8 cellular contexts compared by ENCODE assay signal in the genomic region with DNA sequence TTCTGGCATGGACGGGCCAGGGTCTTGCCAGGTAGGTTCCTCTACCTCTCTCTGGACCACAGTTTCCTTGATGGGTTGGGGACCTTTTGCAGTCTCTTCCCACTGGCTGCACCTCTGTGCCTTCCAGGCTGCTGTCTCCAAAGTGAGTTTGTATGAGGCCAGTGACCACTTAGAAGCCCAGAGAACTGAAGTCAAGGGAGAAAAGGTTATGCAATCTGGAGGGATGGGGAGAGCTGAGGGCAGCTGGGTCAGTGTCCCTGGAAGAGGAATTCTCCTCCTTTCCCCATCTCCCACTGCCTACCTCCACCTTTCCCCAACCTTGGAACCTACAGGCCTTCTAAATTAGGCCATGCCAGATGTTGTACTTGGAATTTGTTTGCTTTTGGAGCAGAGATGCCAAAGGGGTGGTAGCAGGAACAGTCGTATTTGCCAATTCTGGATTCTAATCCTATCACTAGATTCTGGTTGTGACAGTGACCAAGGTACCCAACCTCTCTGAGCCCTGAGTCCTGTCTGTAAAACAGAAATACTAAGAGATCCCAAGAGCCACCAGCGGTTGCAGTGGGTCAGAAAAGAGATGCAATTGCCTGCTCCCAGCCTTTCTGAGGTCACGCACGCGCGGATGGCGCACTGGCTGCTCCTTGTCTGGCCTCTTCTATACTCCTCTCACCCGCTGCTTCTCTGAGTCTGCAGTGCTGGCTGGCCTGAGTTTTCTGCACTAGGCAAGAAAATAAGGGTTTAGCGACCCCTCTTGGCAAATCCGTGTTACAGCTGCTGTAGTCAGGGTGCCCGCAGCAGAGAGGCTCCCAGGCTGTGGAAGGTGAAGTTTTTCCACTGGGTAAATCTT. TPM values are rescaled to one million over a fixed set of nuclear protein-coding genes. Genes with fewer than 3 reads are reported as not detected.
A peak's percentile ranks its signal among the peaks of the same experiment; 100 is the strongest.
DNase-seq lines count a peak whose midpoint lies in the region; ATAC-seq and TF ChIP-seq lines count a peak whose summit lies in the region.

No MANE protein-coding gene starts in this region.

- no peaks in the 10 kb centered on the region for H3K4me1 Mint-ChIP-seq in activated T-cell treated with anti-CD3 and anti-CD28 coated beads, Interleukin-2, amount 50 U/mL, for 24 hours (ENCODE audit: low read depth)

- H3K27ac Mint-ChIP-seq in activated T-cell treated with anti-CD3 and anti-CD28 coated beads, Interleukin-2, amount 50 U/mL, for 24 hours = no peak overlapping the region

- H3F3A ChIP-seq in neural cell (ENCODE audit: insufficient read depth, low read length, poor library complexity, severe bottlenecking) = no peaks in the 10 kb centered on the region

- peaks cover 10% of the 10 kb centered on the region for H3K9me3 Mint-ChIP-seq in activated T-cell treated with anti-CD3 and anti-CD28 coated beads, Interleukin-2, amount 50 U/mL, for 24 hours

- intact Hi-C loops in aorta (cut with DNase I) = loop anchor here (1.0 to 10.0 kb wide), 4 partner anchors 52 to 147 kb away; no protein-coding TSS in a partner anchor

- H3K27ac ChIP-seq in AG04450 (ENCODE audit: low read depth, low read length) (no peak overlapping the region), neural cell (ENCODE audit: low read length) (no peak overlapping the region), aorta (ENCODE audit: low read depth in 1 of 2, low read length in 2 of 2) (peak overlapping the region in 1 of 2 donors; percentile 54)

- WGBS in aorta, 2 donors = 9% methylated on average over 12 of the region's 12 CpGs

- no peak overlapping the region for H3K4me3 Mint-ChIP-seq in activated T-cell treated with anti-CD3 and anti-CD28 coated beads, Interleukin-2, amount 50 U/mL, for 24 hours

- TF ChIP-seq CTCF in AG04450 (IDR thresholded peaks at IDR 0.05; ENCODE audit: low read depth, low read length) (peak; percentile 92), fibroblast of villous mesenchyme (IDR thresholded peaks at IDR 0.05; ENCODE audit: insufficient read depth, low read depth, low read length) (peak; percentile 88), neural cell (IDR thresholded peaks at IDR 0.05; ENCODE audit: poor library complexity, severe bottlenecking) (peak; percentile 96)

- ATAC-seq in GM18502 (IDR thresholded peaks at IDR 0.05; ENCODE audit: poor library complexity, unreplicated experiment) = peak; percentile 95
- ATAC-seq in HG03432 (IDR thresholded peaks at IDR 0.05; ENCODE audit: unreplicated experiment) = peak; percentile 81
- ATAC-seq in aorta (ENCODE audit: low FRiP score) = peak; percentile 95

- H3K9me3 ChIP-seq in AG04450 (ENCODE audit: control insufficient read depth, insufficient read depth, low read length) = no peaks in the 10 kb centered on the region; the same call in 1 of the 2 replicates
- no peaks in the 10 kb centered on the region for H3K9me3 ChIP-seq in neural cell (ENCODE audit: low read length)
- no peaks in the 10 kb centered on the region for H3K9me3 ChIP-seq in aorta (ENCODE audit: control insufficient read depth, low read length)

- CTCF ChIA-PET in AG04450 (lab: Charles Lee) = interaction anchor here (0.5 to 10.8 kb wide), 15 partner anchors 13 to 708 kb away, joined by 3 to 180 read pairs (median 5); a partner anchor contains a TSS

- peak overlapping the region; percentile 37 for H2AFZ ChIP-seq in neural cell (ENCODE audit: low read depth, low read length)

- no peak for TF ChIP-seq EP300 in neural cell (conservative IDR thresholded peaks at IDR 0.05; ENCODE audit: poor library complexity, severe bottlenecking)

- TF ChIP-seq RAD21 in neural cell (conservative IDR thresholded peaks at IDR 0.05) = peak; percentile 99

- POLR2A ChIA-PET in AG04450 (lab: Yijun Ruan, JAX) = interaction anchor here (0.6 kb wide), 1 partner anchor 94 kb away, joined by 4 read pairs; a partner anchor contains a TSS

- H4K20me1 ChIP-seq in neural cell (ENCODE audit: insufficient read depth) = no peaks in the 10 kb centered on the region

- no peaks in the 10 kb centered on the region for H3K36me3 Mint-ChIP-seq in activated T-cell treated with anti-CD3 and anti-CD28 coated beads, Interleukin-2, amount 50 U/mL, for 24 hours (ENCODE audit: low read depth)

- DNase-seq in AG04450 (ENCODE audit: low read depth, low spot score) (peak; percentile 60), NCI-H510A (lab: John Stamatoyannopoulos, UW) (peak; percentile 21), fibroblast of villous mesenchyme (ENCODE audit: low read depth) (peak; percentile 88), aorta (peak; percentile 91 to 93)
- peak; percentile 38 for DNase-seq in activated T-cell treated with anti-CD3 and anti-CD28 coated beads, Interleukin-2, amount 50 U/mL, for 24 hours

- H3K9ac ChIP-seq in neural cell (ENCODE audit: low read length) = peak overlapping the region; percentile 11

- no peaks in the 10 kb centered on the region for H3K9me2 ChIP-seq in neural cell (ENCODE audit: insufficient read depth, low read length)

- no peak overlapping the region for H3K4me2 ChIP-seq in neural cell (ENCODE audit: low read length)

- H3K27me3 ChIP-seq in AG04450 (ENCODE audit: control insufficient read depth, insufficient read depth, low read length) = peaks cover 17% of the 10 kb centered on the region
- no peaks in the 10 kb centered on the region for H3K27me3 ChIP-seq in neural cell (ENCODE audit: insufficient read depth, low read depth, low read length)
- H3K27me3 ChIP-seq in aorta (ENCODE audit: control insufficient read depth in 1 of 2, insufficient read depth in 2 of 2, low read length in 1 of 2) = no peaks in the 10 kb centered on the region

- H3K79me2 ChIP-seq in neural cell (replicated peaks; ENCODE audit: insufficient read depth, low read length) = no peaks in the 10 kb centered on the region

- H3K36me3 ChIP-seq in neural cell (ENCODE audit: insufficient read depth, low read length) = no peaks in the 10 kb centered on the region
- H3K36me3 ChIP-seq in aorta (ENCODE audit: control insufficient read depth in 1 of 2, insufficient read depth in 2 of 2, low read length in 1 of 2) = no peaks in the 10 kb centered on the region

- H3K4me1 ChIP-seq in aorta (ENCODE audit: control insufficient read depth in 1 of 2, insufficient read depth in 2 of 2, low read length in 2 of 2) = peaks cover 5 to 6% of the 10 kb centered on the region in 2 donors

- peaks cover 3% of the 10 kb centered on the region for H3K27me3 Mint-ChIP-seq in activated T-cell treated with anti-CD3 and anti-CD28 coated beads, Interleukin-2, amount 50 U/mL, for 24 hours

- H3K4me3 ChIP-seq in AG04450 (ENCODE audit: low read depth, low read length) (no peak overlapping the region), fibroblast of villous mesenchyme (ENCODE audit: low read depth, low read length) (no peak overlapping the region), neural cell (ENCODE audit: low read length) (no peak overlapping the region), aorta (ENCODE audit: low read length in 2 of 2) (no peak overlapping the region)

TF ChIP-seq in neural cell, 6 proteins besides CTCF, POLR2A, EP300 and RAD21:
- TF ChIP-seq, protein P1, sequence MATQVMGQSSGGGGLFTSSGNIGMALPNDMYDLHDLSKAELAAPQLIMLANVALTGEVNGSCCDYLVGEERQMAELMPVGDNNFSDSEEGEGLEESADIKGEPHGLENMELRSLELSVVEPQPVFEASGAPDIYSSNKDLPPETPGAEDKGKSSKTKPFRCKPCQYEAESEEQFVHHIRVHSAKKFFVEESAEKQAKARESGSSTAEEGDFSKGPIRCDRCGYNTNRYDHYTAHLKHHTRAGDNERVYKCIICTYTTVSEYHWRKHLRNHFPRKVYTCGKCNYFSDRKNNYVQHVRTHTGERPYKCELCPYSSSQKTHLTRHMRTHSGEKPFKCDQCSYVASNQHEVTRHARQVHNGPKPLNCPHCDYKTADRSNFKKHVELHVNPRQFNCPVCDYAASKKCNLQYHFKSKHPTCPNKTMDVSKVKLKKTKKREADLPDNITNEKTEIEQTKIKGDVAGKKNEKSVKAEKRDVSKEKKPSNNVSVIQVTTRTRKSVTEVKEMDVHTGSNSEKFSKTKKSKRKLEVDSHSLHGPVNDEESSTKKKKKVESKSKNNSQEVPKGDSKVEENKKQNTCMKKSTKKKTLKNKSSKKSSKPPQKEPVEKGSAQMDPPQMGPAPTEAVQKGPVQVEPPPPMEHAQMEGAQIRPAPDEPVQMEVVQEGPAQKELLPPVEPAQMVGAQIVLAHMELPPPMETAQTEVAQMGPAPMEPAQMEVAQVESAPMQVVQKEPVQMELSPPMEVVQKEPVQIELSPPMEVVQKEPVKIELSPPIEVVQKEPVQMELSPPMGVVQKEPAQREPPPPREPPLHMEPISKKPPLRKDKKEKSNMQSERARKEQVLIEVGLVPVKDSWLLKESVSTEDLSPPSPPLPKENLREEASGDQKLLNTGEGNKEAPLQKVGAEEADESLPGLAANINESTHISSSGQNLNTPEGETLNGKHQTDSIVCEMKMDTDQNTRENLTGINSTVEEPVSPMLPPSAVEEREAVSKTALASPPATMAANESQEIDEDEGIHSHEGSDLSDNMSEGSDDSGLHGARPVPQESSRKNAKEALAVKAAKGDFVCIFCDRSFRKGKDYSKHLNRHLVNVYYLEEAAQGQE (IDR thresholded peaks at IDR 0.05; ENCODE audit: borderline replicate concordance) = no peak
- TF ChIP-seq SMC3 (conservative IDR thresholded peaks at IDR 0.05; ENCODE audit: poor library complexity) = peak; percentile 99

RNA-seq across cellular contexts. Expression of a gene that starts 10.7 kb away (rescaled TPM):
- not detected in 2 replicates for polyA plus RNA-seq in AG04450 (2011; rRNA removed)
- not detected in 2 replicates for polyA minus RNA-seq in AG04450 (2011; rRNA and poly(A)+ RNA removed)
- under 0.01 TPM in 1 of 2 replicates, not detected in the other for total RNA-seq in fibroblast of villous mesenchyme
- 0.46 TPM in 1 of 2 replicates, not detected in the other for polyA plus RNA-seq in neural cell
- polyA minus RNA-seq in neural cell = not detected in 2 replicates
- not detected for total RNA-seq in aorta
- not detected for polyA plus RNA-seq in aorta

RNA-seq across cellular contexts. Expression of a gene that starts 29.0 kb away (rescaled TPM):
- 7.0 and 7.8 TPM in 2 replicates for polyA plus RNA-seq in AG04450 (2011; rRNA removed)
- 6.4 and 7.7 TPM in 2 replicates for polyA minus RNA-seq in AG04450 (2011; rRNA and poly(A)+ RNA removed)
- 12.6 and 18.6 TPM in 2 replicates for total RNA-seq in fibroblast of villous mesenchyme
- not detected in 2 replicates for polyA plus RNA-seq in neural cell
- not detected in 2 replicates for polyA minus RNA-seq in neural cell
- 10 to 100 TPM; 31.7 to 88.9 TPM for total RNA-seq in aorta
- polyA plus RNA-seq in aorta = 10 to 100 TPM in 1 of 2 donors, 1 to 10 TPM in 1; 8.8 to 92.5 TPM

RNA-seq across cellular contexts. Expression of a gene that starts 58.4 kb away (rescaled TPM):
- polyA plus RNA-seq in AG04450 (2011; rRNA removed) (128 and 138 TPM in 2 replicates), neural cell (77.5 and 82.6 TPM in 2 replicates), aorta (10 to 100 TPM; 16.0 to 45.2 TPM)
- 133 TPM in 2 replicates for polyA minus RNA-seq in AG04450 (2011; rRNA and poly(A)+ RNA removed)
- total RNA-seq in fibroblast of villous mesenchyme (150 and 161 TPM in 2 replicates), aorta (10 to 100 TPM; 58.0 to 69.4 TPM)
- 125 and 132 TPM in 2 replicates for polyA minus RNA-seq in neural cell

Comparison
In these comparisons a context has a peak if more than half of its experiments do, and no peak if none do; other contexts are left out.
1. DNase-seq: peak in every context shown above with its lines; median percentile 92 in aorta; 88 in fibroblast of villous mesenchyme; 60 in AG04450; 38 in activated T-cell treated with anti-CD3 and anti-CD28 coated beads, Interleukin-2, amount 50 U/mL, for 24 hours; 21 in NCI-H510A.